In the genomic region with DNA sequence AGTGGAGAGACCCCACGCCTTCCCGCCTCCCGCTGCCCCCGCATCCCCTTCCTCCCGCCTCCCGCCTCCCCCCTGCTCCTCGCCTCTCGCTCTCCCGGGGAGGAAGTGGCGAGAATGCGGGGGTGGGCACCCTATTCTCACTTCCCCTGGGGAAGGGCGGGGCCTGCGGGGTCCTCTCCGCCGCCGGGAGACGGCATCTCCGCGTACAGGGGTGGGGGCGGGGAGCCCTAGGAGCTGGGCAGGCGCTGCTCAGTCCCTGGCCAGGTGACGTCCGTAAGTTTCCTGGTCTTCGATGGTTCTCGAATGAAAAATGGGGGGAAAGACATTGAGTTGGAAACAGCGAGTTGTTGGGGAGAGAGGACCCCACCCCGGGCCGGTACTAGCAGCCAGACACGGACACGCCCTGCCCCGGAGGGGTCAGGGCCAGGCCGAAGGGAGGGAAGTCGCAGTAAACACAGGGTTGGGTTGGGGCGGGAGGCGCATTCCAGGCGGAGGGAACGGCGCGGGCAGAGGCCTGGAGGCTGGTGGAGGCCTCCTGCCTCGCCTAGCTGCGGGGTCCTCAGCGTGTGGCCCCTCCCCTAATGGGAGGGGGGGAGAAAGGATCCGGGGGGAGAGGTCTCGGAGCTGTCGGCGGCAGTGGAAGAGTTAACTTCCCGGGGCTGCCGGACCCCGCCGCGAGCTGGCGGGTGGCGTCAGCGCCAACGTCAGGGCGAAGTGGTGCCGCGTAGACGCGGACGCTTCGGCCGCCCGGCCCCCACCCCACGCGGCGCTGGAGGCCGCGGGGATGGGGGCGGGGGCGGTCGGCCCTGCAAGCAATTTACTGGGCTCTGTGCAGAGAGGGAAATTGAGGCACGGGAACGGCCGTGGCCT, we compare ENCODE assay signal across 8 cellular contexts. TPM values are rescaled to one million over a fixed set of nuclear protein-coding genes. Genes with fewer than 3 reads are reported as not detected.
DNase-seq lines count a peak whose midpoint lies in the region; ATAC-seq and TF ChIP-seq lines count a peak whose summit lies in the region.

No MANE protein-coding gene starts in this region.

- H3K27me3 ChIP-seq in RWPE2 (ENCODE audit: insufficient read depth, poor library complexity, severe bottlenecking): no peaks in the 10 kb centered on the region
- H3K27me3 ChIP-seq in gastroesophageal sphincter: no peaks in the 10 kb centered on the region
- peaks cover 11% of the 10 kb centered on the region for H3K27me3 ChIP-seq in neutrophil
- no peaks in the 10 kb centered on the region for H3K27me3 ChIP-seq in testis

- peak overlapping the region; percentile 64 for H3K27ac ChIP-seq in RWPE2 (ENCODE audit: poor library complexity, severe bottlenecking)
- peak overlapping the region; percentile 89 to 99 (median 99) for H3K27ac ChIP-seq in gastroesophageal sphincter
- peak overlapping the region; percentile 93 for H3K27ac ChIP-seq in neutrophil
- peak overlapping the region; percentile 98 to 99 for H3K27ac ChIP-seq in testis

- H3K4me1 ChIP-seq in RWPE2 (ENCODE audit: insufficient read depth, poor library complexity, severe bottlenecking) (peaks cover 6% of the 10 kb centered on the region), gastroesophageal sphincter (peaks cover 0 to 48% (median 20%) of the 10 kb centered on the region in 3 donors), neutrophil (ENCODE audit: control insufficient read depth in 1 of 2, insufficient read depth in 1 of 2, low read depth in 1 of 2, low read length in 1 of 2) (peaks cover 19 to 20% of the 10 kb centered on the region in 2 experiments), testis (peaks cover 31% of the 10 kb centered on the region)

- ATAC-seq in HG03108 (IDR thresholded peaks at IDR 0.05; ENCODE audit: unreplicated experiment) (peak; percentile 42), RWPE2 (ENCODE audit: low read depth) (peak; percentile 65), gastroesophageal sphincter (peak; percentile 81)

- TF ChIP-seq EP300 in gastroesophageal sphincter (IDR thresholded peaks at IDR 0.05): no peak

- H3K4me3 ChIP-seq in RWPE2 (ENCODE audit: severe bottlenecking): peak overlapping the region; percentile 31
- H3K4me3 ChIP-seq in gastroesophageal sphincter: peak overlapping the region; percentile 73 to 83
- peak overlapping the region; percentile 81 to 92 for H3K4me3 ChIP-seq in neutrophil (ENCODE audit: low read depth in 1 of 2, low read length in 1 of 2)
- peak overlapping the region; percentile 60 to 70 for H3K4me3 ChIP-seq in testis

- DNase-seq in NCI-H446 (lab: John Stamatoyannopoulos, UW) (peak; percentile 23 to 58), NCI-H446 treated with DMSO at 0.1 percent for 48 hours (lab: John Stamatoyannopoulos, UW) (no peak), RWPE2 (ENCODE audit: low spot score) (no peak), testis (peak; percentile 92)
- peak; percentile 83 for DNase-seq in activated naive CD4-positive, alpha-beta T cell treated with Interleukin-2 at 50 U/mL for 16 hours

- TF ChIP-seq CTCF in RWPE2 (IDR thresholded peaks at IDR 0.05; ENCODE audit: poor library complexity, severe bottlenecking): no peak
- TF ChIP-seq CTCF in gastroesophageal sphincter (IDR thresholded peaks at IDR 0.05): peak in 1 of 4 experiments; percentile 15
- no peak for TF ChIP-seq CTCF in neutrophil (IDR thresholded peaks at IDR 0.05)
- no peak for TF ChIP-seq CTCF in testis (IDR thresholded peaks at IDR 0.05)

- intact Hi-C loops in testis (cut with DNase I; ENCODE audit: low total_unique reads): no loop called here

- 0% methylated on average over 2 of the region's 75 CpGs; no CpG with 5 or more reads in 1 of the 2 donors for WGBS in gastroesophageal sphincter (ENCODE audit: low coverage in 1 of 2), 2 donors
- WGBS in testis, 2 donors: 0 to 1% methylated on average over 42 to 60 of the region's 75 CpGs

- TF ChIP-seq POLR2A in gastroesophageal sphincter (IDR thresholded peaks at IDR 0.05) (peak; percentile 64 to 75), testis (IDR thresholded peaks at IDR 0.05) (no peak)

- no peaks in the 10 kb centered on the region for H3K9me3 ChIP-seq in RWPE2 (ENCODE audit: severe bottlenecking)
- no peaks in the 10 kb centered on the region for H3K9me3 ChIP-seq in gastroesophageal sphincter
- no peaks in the 10 kb centered on the region for H3K9me3 ChIP-seq in neutrophil
- H3K9me3 ChIP-seq in testis: no peaks in the 10 kb centered on the region

- H3K36me3 ChIP-seq in RWPE2 (ENCODE audit: low read depth) (no peaks in the 10 kb centered on the region), gastroesophageal sphincter (no peaks in the 10 kb centered on the region), neutrophil (no peaks in the 10 kb centered on the region), testis (ENCODE audit: low read depth, missing control alignments) (no peaks in the 10 kb centered on the region)

RNA-seq across cellular contexts. Expression of a gene that starts 10.4 kb away (rescaled TPM):
- total RNA-seq in gastroesophageal sphincter (100 to 1,000 TPM; 241 to 573 (median 297) TPM), testis (100 to 1,000 TPM; 615 to 654 TPM)
- 96.4 TPM for polyA plus RNA-seq in testis (ENCODE audit: insufficient read depth, low read depth, low replicate concordance)

RNA-seq across cellular contexts. Expression of a gene that starts 17.6 kb away (rescaled TPM):
- 1 to 10 TPM in 2 of 4 donors, under 1 TPM in 2; 0.27 to 4.4 (median 1.3) TPM for total RNA-seq in gastroesophageal sphincter
- total RNA-seq in testis: 10 to 100 TPM; 30.1 to 62.3 TPM
- polyA plus RNA-seq in testis (ENCODE audit: insufficient read depth, low read depth, low replicate concordance): 88.1 TPM

RNA-seq across cellular contexts. Expression of a gene that starts 31.1 kb away (rescaled TPM):
- total RNA-seq in gastroesophageal sphincter (100 to 1,000 TPM in 1 of 4 donors, 10 to 100 TPM in 3; 81.2 to 116 (median 94.5) TPM), testis (100 to 1,000 TPM; 212 to 241 TPM)
- 196 TPM for polyA plus RNA-seq in testis (ENCODE audit: insufficient read depth, low read depth, low replicate concordance)

RNA-seq across cellular contexts. Expression of a gene that starts 48.6 kb away (rescaled TPM):
- 10 to 100 TPM; 15.0 to 38.2 (median 23.1) TPM for total RNA-seq in gastroesophageal sphincter
- 10 to 100 TPM; 12.4 to 16.2 TPM for total RNA-seq in testis
- 10.8 TPM for polyA plus RNA-seq in testis (ENCODE audit: insufficient read depth, low read depth, low replicate concordance)

Comparison
In these comparisons a context has a peak if more than half of its experiments do, and no peak if none do; other contexts are left out.
1. DNase-seq: peak in NCI-H446 (2 of 2), activated naive CD4-positive, alpha-beta T cell treated with Interleukin-2 at 50 U/mL for 16 hours (single experiment) and testis (single experiment); none in NCI-H446 treated with DMSO at 0.1 percent for 48 hours (single experiment) and RWPE2 (single experiment).
2. H3K4me3 ChIP-seq: peak in every context shown above with its lines; median percentile 86 in neutrophil; 78 in gastroesophageal sphincter; 65 in testis; 31 in RWPE2.
3. RNA of a gene that starts 17.6 kb away (total RNA-seq): 30.1 to 62.3 TPM in testis; 0.27 to 4.4 TPM in gastroesophageal sphincter; every median in the first group is over 4 times any median in the second.
4. Peak in every context shown above with its lines, with median percentiles within 50 percentile points of each other: ATAC-seq and H3K27ac ChIP-seq.